In genomic region chr19:15473821-15474220, GRCh38 we compare ENCODE assay signal across 15 cellular contexts. TPM values are rescaled to one million over a fixed set of nuclear protein-coding genes. Genes with fewer than 3 reads are reported as not detected.
"Had no signal": no experiment of that assay in that cellular context is flagged by ENCODE, and none has a peak within 500 bp of the region (broad histone marks: within the 10 kb centered on the region; RNA-seq: fewer than 3 reads in every experiment).

No MANE protein-coding gene starts in this region.

RNA-seq across cellular contexts. Expression of gene PGLYRP2, which starts 5.5 kb away (rescaled TPM):
- total RNA-seq: activated CD8-positive, alpha-beta memory T cell treated with anti-CD3 and anti-CD28 coated beads for 36 hours; activated CD8-positive, alpha-beta T cell treated with anti-CD3 and anti-CD28 coated beads, Interleukin-2, amount 10 ng/mL, durations not matched to agents 7 days and 5 days; activated naive CD8-positive, alpha-beta T cell treated with anti-CD3 and anti-CD28 coated beads for 36 hours; adrenal gland; aorta; body of pancreas; colonic mucosa; dermis microvascular lymphatic vessel endothelial cell; esophagus squamous epithelium; fibroblast of lung; fibroblast of villous mesenchyme; gastroesophageal sphincter; heart right ventricle; hepatocyte had no signal

RNA-seq across cellular contexts. Expression of gene RASAL3, which starts 9.5 kb away (rescaled TPM):
- total RNA-seq: fibroblast of lung, fibroblast of villous mesenchyme had no signal

RNA-seq across cellular contexts. Expression of gene CYP4F22, which starts 34.5 kb away (rescaled TPM):
- total RNA-seq: aorta, body of pancreas, dermis microvascular lymphatic vessel endothelial cell, endothelial cell of umbilical vein, fibroblast of lung, fibroblast of villous mesenchyme, heart right ventricle, hepatocyte had no signal
